In genomic region chr13:32850311-32851052, GRCh38 we compare ENCODE assay signal across 15 cellular contexts.
"Had no signal": no experiment of that assay in that cellular context is flagged by ENCODE, and none has a peak within 500 bp of the region (broad histone marks: within the 10 kb centered on the region; RNA-seq: fewer than 3 reads in every experiment).

No MANE protein-coding gene starts in this region.

- ATAC-seq: activated CD4-positive, alpha-beta T cell treated with anti-CD3 and anti-CD28 coated beads for 36 hours; gastroesophageal sphincter; pancreas; stimulated activated memory B cell treated with anti-CD40 and anti-IgM and Interleukin-4, amounts not matched to agents 10 μg/mL and 1 μg/mL and 100 μg/mL, for 72 hours had no signal

- H3K27ac Mint-ChIP-seq: activated CD4-positive, alpha-beta T cell treated with anti-CD3 and anti-CD28 coated beads for 36 hours; stimulated activated memory B cell treated with anti-CD40 and anti-IgM and Interleukin-4, amounts not matched to agents 10 μg/mL and 1 μg/mL and 100 μg/mL, for 72 hours had no signal

- DNase-seq: activated CD4-positive, alpha-beta T cell treated with anti-CD3 and anti-CD28 coated beads for 36 hours; activated naive CD4-positive, alpha-beta T cell treated with anti-CD3 and anti-CD28 coated beads, Interleukin-2, amount 50 U/mL, for 16 hours; amygdala; dermis blood vessel endothelial cell; esophagus squamous epithelium; islet precursor cell; pancreas; spleen; stimulated activated CD4-positive, alpha-beta T cell treated with anti-CD3 and anti-CD28 coated beads, Interleukin-1b, Interleukin-23, amount 100 ng/mL, for 48 hours; trophoblast cell; WERI-Rb-1 had no signal

- H3K4me3 Mint-ChIP-seq: activated CD4-positive, alpha-beta T cell treated with anti-CD3 and anti-CD28 coated beads for 36 hours; brain; neural crest cell; stimulated activated memory B cell treated with anti-CD40 and anti-IgM and Interleukin-4, amounts not matched to agents 10 μg/mL and 1 μg/mL and 100 μg/mL, for 72 hours had no signal

- H3K27me3 ChIP-seq: esophagus squamous epithelium, gastroesophageal sphincter, pancreas, spleen had no signal

- H3K36me3 ChIP-seq: esophagus squamous epithelium, gastroesophageal sphincter, pancreas, spleen, WERI-Rb-1 had no signal

- H3K4me3 ChIP-seq: esophagus squamous epithelium, gastroesophageal sphincter, pancreas, spleen had no signal

- H3K4me1 Mint-ChIP-seq: stimulated activated memory B cell treated with anti-CD40 and anti-IgM and Interleukin-4, amounts not matched to agents 10 μg/mL and 1 μg/mL and 100 μg/mL, for 72 hours had no signal

- H3K9me3 ChIP-seq: esophagus squamous epithelium, gastroesophageal sphincter, pancreas, spleen had no signal

- H3K4me1 ChIP-seq: pancreas had no signal

- H3K36me3 Mint-ChIP-seq: brain; stimulated activated memory B cell treated with anti-CD40 and anti-IgM and Interleukin-4, amounts not matched to agents 10 μg/mL and 1 μg/mL and 100 μg/mL, for 72 hours had no signal

- H3K9me3 Mint-ChIP-seq: neural crest cell; stimulated activated memory B cell treated with anti-CD40 and anti-IgM and Interleukin-4, amounts not matched to agents 10 μg/mL and 1 μg/mL and 100 μg/mL, for 72 hours had no signal

- H3K27ac ChIP-seq: gastroesophageal sphincter, pancreas, spleen, WERI-Rb-1 had no signal
